In the genomic region with DNA sequence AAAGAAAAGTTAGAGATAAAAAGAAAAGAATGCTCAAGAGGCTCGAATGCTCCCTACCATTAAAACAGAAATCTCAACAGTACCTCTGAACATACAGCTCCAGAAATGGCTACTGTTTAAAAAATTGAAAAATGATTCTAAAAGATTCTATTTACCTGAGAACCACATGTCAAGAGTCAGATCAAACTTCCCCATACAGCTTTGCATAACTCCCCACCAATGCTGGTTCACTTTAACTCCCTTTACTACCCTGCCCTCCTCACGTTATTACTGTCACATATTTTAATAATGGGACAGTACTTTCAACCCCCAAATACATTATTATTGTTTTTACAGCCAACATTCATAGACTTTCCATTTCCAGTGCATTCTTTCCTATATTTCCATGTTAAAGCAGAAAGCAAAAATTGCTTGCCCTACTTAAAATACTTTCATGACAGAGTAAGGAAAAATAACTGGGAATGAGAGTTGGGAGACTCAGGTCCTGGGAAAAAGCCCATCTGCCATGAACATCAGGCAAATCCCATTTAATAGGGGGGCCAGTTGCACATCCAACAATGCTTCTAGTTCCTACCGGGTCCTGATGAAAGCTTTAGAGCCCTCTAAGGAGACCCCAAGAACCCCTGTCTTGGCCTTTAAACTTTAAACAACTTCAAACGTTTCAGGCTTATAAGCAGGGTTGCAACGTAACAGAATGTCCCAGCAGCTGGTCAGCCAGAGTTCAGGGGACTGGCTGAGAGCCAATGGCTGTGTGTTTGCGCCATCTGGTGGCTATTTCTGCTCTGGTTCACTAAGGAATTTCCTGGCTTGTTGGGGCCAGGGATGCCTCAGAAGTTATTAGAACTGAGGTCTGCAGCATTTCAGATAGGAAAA, we compare ENCODE assay signal across 8 cellular contexts.
A peak's percentile ranks its signal among the peaks of the same experiment; 100 is the strongest.
DNase-seq lines count a peak whose midpoint lies in the region; TF ChIP-seq lines count a peak whose summit lies in the region.

No MANE protein-coding gene starts in this region.

- peak overlapping the region in 1 of 2 donors; percentile 83 for H3K27ac ChIP-seq in testis

- H3K9me3 ChIP-seq in testis, result no peaks in the 10 kb centered on the region

- peak; percentile 26 for DNase-seq in activated gamma-delta T cell treated with Interleukin-2 at 50 U/mL for 16 hours
- no peak for DNase-seq in activated gamma-delta T cell (lab: John Stamatoyannopoulos, UW)
- peak; percentile 30 for DNase-seq in OCI-M2 (lab: John Stamatoyannopoulos, UW; ENCODE audit: unreplicated experiment)
- DNase-seq in activated T-helper 9 cell treated with anti-CD3 and anti-CD28 coated beads, Interleukin-2, amount 50 U/mL, for 16 hours (ENCODE audit: low read depth), result peak; percentile 10
- peak; percentile 84 for DNase-seq in fibroblast of villous mesenchyme (ENCODE audit: low read depth)
- DNase-seq in neural crest cell (ENCODE audit: low read depth, low spot score), result peak; percentile 84
- peak; percentile 87 for DNase-seq in testis

- H3K36me3 Mint-ChIP-seq in IgD-negative memory B cell (peaks cover 13% of the 10 kb centered on the region), neural crest cell (ENCODE audit: low read depth) (no peaks in the 10 kb centered on the region)

- no peak for TF ChIP-seq POLR2A in testis (IDR thresholded peaks at IDR 0.05)

- WGBS in testis, 2 donors, result 25 to 42% methylated on average over 6 of the region's 6 CpGs

- H3K4me3 Mint-ChIP-seq in IgD-negative memory B cell (peak overlapping the region in 1 of 4 donors; percentile 31), neural crest cell (no peak overlapping the region)

- H3K4me1 ChIP-seq in testis, result peaks cover 12% of the 10 kb centered on the region

- peaks cover 18 to 22% (median 20%) of the 10 kb centered on the region in 3 donors for H3K4me1 Mint-ChIP-seq in IgD-negative memory B cell
- H3K4me1 Mint-ChIP-seq in neural crest cell, result peaks cover 6% of the 10 kb centered on the region

- H3K27me3 Mint-ChIP-seq in IgD-negative memory B cell (no peaks in the 10 kb centered on the region), neural crest cell (ENCODE audit: low read depth) (no peaks in the 10 kb centered on the region)

- no peaks in the 10 kb centered on the region for H3K27me3 ChIP-seq in testis

- intact Hi-C loops in testis (cut with DNase I; ENCODE audit: low total_unique reads), result no loop called here

- H3K27ac Mint-ChIP-seq in IgD-negative memory B cell (peak overlapping the region; percentile 3 to 73 (median 59)), neural crest cell (ENCODE audit: unreplicated experiment) (no peak overlapping the region)

- peak; percentile 80 for TF ChIP-seq CTCF in fibroblast of villous mesenchyme (IDR thresholded peaks at IDR 0.05; ENCODE audit: insufficient read depth, low read depth, low read length)
- TF ChIP-seq CTCF in neural crest cell (conservative IDR thresholded peaks at IDR 0.05), result peak; percentile 90
- peak; percentile 77 to 83 (median 81) for TF ChIP-seq CTCF in testis (IDR thresholded peaks at IDR 0.05)

- no peaks in the 10 kb centered on the region for H3K9me3 Mint-ChIP-seq in IgD-negative memory B cell
- H3K9me3 Mint-ChIP-seq in neural crest cell, result no peaks in the 10 kb centered on the region

- H3K4me3 ChIP-seq in fibroblast of villous mesenchyme (ENCODE audit: low read depth, low read length) (no peak overlapping the region), testis (no peak overlapping the region)

- H3K36me3 ChIP-seq in testis (ENCODE audit: low read depth, missing control alignments), result no peaks in the 10 kb centered on the region
